ENCODE assay signal across 1 cellular context in the genomic region with DNA sequence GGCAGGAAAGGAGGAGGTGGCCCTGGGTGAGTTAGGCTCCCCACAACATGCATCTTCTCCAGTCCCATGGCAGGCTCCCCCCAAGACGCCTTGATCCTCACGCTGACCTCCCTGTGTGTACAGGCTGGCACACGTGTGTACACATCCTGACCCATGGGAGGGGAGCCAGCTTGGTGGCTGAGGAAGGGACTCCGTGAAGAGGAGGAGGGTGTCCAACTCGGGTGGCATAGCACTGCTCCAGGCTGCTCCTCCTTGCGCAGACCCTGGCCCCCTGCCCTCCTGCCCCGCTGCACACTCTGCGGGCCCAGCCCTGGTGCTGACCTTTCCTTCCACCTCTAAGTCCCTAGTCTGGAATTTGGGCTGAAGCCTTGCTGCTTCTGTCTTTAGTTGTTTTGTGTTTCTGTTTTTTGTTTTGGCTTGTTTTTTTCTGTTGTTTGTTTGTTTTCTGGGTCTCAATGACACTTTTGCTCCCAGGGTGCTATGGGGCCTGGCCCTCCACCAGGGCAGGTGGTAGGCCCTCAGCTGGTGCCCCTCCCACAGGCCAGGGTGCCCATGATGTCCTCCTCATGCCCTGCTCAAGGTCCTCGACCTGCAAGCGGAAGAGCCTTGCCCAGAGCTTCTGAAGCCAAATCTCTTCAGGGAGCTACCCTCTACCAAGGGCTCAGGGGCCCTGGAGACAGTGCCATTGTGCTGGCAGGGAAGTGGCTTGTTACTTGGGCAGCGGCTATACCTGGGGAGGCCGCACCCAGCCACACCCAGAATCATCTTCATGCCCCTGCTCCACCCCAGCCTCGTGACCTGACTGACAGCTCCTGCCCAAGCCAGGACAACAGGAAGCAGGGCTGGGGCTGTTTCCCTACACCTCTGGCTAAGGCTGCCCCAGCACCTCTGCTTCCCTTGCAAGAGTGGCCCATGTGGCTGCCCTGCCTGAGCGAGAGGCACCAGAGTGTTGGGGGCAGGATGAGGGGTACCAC.
TF ChIP-seq lines count a peak whose summit lies in the region.

No MANE protein-coding gene starts in this region.

TF ChIP-seq in SK-N-SH, 30 proteins besides CTCF, POLR2A, EP300 and RAD21 (continued from another document):
- TF ChIP-seq, protein P1, sequence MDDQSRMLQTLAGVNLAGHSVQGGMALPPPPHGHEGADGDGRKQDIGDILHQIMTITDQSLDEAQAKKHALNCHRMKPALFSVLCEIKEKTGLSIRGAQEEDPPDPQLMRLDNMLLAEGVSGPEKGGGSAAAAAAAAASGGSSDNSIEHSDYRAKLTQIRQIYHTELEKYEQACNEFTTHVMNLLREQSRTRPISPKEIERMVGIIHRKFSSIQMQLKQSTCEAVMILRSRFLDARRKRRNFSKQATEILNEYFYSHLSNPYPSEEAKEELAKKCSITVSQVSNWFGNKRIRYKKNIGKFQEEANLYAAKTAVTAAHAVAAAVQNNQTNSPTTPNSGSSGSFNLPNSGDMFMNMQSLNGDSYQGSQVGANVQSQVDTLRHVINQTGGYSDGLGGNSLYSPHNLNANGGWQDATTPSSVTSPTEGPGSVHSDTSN (IDR thresholded peaks at IDR 0.05) = no peak
- TF ChIP-seq RCOR1 (IDR thresholded peaks at IDR 0.05; ENCODE audit: low read length) (no peak), SIN3A (IDR thresholded peaks at IDR 0.05; ENCODE audit: borderline replicate concordance, low read depth, low read length) (no peak), ZBTB33 (IDR thresholded peaks at IDR 0.05; ENCODE audit: borderline replicate concordance, low read depth) (no peak), REST (IDR thresholded peaks at IDR 0.05; ENCODE audit: low read depth, low read length) (no peak)
- TF ChIP-seq, protein P2, sequence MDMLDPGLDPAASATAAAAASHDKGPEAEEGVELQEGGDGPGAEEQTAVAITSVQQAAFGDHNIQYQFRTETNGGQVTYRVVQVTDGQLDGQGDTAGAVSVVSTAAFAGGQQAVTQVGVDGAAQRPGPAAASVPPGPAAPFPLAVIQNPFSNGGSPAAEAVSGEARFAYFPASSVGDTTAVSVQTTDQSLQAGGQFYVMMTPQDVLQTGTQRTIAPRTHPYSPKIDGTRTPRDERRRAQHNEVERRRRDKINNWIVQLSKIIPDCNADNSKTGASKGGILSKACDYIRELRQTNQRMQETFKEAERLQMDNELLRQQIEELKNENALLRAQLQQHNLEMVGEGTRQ (IDR thresholded peaks at IDR 0.05; ENCODE audit: borderline replicate concordance, low read depth, low read length) = no peak
